Comparison of ENCODE assay signal across 2 cellular contexts in the genomic region with DNA sequence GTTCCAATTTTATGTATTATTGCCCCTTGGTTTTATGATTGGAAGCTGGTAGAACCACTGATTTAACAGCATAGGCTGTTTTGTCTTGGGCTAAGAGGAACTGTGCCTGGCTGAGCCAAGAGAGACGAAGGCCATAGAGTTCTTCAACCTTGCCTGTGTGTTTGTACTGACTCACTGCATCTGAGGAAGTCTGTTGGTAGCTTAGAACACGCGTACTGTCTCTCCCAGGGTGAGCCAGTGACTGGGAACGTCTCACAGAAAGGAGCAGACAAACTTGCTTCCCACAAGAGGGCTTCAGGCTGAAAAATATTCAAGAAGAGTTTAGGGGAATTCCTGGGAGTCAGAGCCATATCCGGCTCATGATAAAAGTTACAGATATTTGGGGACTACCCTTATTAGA.
TF ChIP-seq lines count a peak whose summit lies in the region.

No MANE protein-coding gene starts in this region.

TF ChIP-seq in GM12878, 131 proteins besides CTCF, POLR2A, EP300 and RAD21 (continues in another document):
- TF ChIP-seq E2F4 (IDR thresholded peaks at IDR 0.05; ENCODE audit: low read depth, low read length) (no peak), ZNF622 (IDR thresholded peaks at IDR 0.05) (no peak), ZBTB4 (CRISPR knock-in tag; IDR thresholded peaks at IDR 0.05) (no peak), SMARCA5 (IDR thresholded peaks at IDR 0.05) (no peak), CEBPB (IDR thresholded peaks at IDR 0.05; ENCODE audit: borderline replicate concordance in 1 of 2, low read depth in 2 of 2, low read length in 2 of 2) (no peak), RUNX3 (IDR thresholded peaks at IDR 0.05; ENCODE audit: low read length) (0 out of 2 replicates have a peak, but pooled peaks have one; percentile 21), STAT1 (conservative IDR thresholded peaks at IDR 0.05) (no peak), FOXM1 (IDR thresholded peaks at IDR 0.05; ENCODE audit: low read depth, low read length) (no peak), CHD2 (IDR thresholded peaks at IDR 0.05; ENCODE audit: borderline replicate concordance, low read depth, low read length) (no peak), PAX5 (IDR thresholded peaks at IDR 0.05; ENCODE audit: borderline replicate concordance, low read depth, low read length) (no peak)
- TF ChIP-seq, protein P1, sequence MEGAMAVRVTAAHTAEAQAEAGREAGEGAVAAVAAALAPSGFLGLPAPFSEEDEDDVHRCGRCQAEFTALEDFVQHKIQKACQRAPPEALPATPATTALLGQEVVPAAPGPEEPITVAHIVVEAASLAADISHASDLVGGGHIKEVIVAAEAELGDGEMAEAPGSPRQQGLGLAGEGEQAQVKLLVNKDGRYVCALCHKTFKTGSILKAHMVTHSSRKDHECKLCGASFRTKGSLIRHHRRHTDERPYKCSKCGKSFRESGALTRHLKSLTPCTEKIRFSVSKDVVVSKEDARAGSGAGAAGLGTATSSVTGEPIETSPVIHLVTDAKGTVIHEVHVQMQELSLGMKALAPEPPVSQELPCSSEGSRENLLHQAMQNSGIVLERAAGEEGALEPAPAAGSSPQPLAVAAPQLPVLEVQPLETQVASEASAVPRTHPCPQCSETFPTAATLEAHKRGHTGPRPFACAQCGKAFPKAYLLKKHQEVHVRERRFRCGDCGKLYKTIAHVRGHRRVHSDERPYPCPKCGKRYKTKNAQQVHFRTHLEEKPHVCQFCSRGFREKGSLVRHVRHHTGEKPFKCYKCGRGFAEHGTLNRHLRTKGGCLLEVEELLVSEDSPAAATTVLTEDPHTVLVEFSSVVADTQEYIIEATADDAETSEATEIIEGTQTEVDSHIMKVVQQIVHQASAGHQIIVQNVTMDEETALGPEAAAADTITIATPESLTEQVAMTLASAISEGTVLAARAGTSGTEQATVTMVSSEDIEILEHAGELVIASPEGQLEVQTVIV (IDR thresholded peaks at IDR 0.05; ENCODE audit: borderline replicate concordance, partially characterized antibody), result no peak
- TF ChIP-seq, protein P2, sequence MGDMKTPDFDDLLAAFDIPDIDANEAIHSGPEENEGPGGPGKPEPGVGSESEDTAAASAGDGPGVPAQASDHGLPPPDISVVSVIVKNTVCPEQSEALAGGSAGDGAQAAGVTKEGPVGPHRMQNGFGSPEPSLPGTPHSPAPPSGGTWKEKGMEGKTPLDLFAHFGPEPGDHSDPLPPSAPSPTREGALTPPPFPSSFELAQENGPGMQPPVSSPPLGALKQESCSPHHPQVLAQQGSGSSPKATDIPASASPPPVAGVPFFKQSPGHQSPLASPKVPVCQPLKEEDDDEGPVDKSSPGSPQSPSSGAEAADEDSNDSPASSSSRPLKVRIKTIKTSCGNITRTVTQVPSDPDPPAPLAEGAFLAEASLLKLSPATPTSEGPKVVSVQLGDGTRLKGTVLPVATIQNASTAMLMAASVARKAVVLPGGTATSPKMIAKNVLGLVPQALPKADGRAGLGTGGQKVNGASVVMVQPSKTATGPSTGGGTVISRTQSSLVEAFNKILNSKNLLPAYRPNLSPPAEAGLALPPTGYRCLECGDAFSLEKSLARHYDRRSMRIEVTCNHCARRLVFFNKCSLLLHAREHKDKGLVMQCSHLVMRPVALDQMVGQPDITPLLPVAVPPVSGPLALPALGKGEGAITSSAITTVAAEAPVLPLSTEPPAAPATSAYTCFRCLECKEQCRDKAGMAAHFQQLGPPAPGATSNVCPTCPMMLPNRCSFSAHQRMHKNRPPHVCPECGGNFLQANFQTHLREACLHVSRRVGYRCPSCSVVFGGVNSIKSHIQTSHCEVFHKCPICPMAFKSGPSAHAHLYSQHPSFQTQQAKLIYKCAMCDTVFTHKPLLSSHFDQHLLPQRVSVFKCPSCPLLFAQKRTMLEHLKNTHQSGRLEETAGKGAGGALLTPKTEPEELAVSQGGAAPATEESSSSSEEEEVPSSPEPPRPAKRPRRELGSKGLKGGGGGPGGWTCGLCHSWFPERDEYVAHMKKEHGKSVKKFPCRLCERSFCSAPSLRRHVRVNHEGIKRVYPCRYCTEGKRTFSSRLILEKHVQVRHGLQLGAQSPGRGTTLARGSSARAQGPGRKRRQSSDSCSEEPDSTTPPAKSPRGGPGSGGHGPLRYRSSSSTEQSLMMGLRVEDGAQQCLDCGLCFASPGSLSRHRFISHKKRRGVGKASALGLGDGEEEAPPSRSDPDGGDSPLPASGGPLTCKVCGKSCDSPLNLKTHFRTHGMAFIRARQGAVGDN (IDR thresholded peaks at IDR 0.05), result 0 out of 2 replicates have a peak, but pooled peaks have one; percentile 21

TF ChIP-seq in HepG2, 621 proteins besides CTCF, POLR2A, EP300 and RAD21:
- TF ChIP-seq, protein P3, sequence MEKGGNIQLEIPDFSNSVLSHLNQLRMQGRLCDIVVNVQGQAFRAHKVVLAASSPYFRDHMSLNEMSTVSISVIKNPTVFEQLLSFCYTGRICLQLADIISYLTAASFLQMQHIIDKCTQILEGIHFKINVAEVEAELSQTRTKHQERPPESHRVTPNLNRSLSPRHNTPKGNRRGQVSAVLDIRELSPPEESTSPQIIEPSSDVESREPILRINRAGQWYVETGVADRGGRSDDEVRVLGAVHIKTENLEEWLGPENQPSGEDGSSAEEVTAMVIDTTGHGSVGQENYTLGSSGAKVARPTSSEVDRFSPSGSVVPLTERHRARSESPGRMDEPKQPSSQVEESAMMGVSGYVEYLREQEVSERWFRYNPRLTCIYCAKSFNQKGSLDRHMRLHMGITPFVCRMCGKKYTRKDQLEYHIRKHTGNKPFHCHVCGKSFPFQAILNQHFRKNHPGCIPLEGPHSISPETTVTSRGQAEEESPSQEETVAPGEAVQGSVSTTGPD (CRISPR knock-in tag; IDR thresholded peaks at IDR 0.05), result no peak
- no peak for TF ChIP-seq AKAP8 (CRISPR knock-in tag; IDR thresholded peaks at IDR 0.05)
- TF ChIP-seq, protein P4, sequence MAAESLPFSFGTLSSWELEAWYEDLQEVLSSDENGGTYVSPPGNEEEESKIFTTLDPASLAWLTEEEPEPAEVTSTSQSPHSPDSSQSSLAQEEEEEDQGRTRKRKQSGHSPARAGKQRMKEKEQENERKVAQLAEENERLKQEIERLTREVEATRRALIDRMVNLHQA (CRISPR knock-in tag; IDR thresholded peaks at IDR 0.05), result no peak
- TF ChIP-seq ZIK1 (CRISPR knock-in tag; IDR thresholded peaks at IDR 0.05; ENCODE audit: borderline replicate concordance, low read depth), result no peak
- TF ChIP-seq ZNF335 (CRISPR knock-in tag; IDR thresholded peaks at IDR 0.05), result no peak
- TF ChIP-seq NFE2L1 (CRISPR knock-in tag; IDR thresholded peaks at IDR 0.05; ENCODE audit: borderline replicate concordance), result no peak
- no peak for TF ChIP-seq NRL (CRISPR knock-in tag; IDR thresholded peaks at IDR 0.05; ENCODE audit: borderline replicate concordance)
- no peak for TF ChIP-seq ZNF619 (CRISPR knock-in tag; IDR thresholded peaks at IDR 0.05)
- TF ChIP-seq ARID4A (CRISPR knock-in tag; IDR thresholded peaks at IDR 0.05; ENCODE audit: borderline replicate concordance), result no peak
